In genomic region chr9:22227986-22228385, GRCh38 we compare ENCODE assay signal across 17 cellular contexts.
DNase-seq lines count a peak whose midpoint lies in the region; FAIRE-seq lines count a peak whose summit lies in the region.
"Had no signal": no experiment of that assay in that cellular context is flagged by ENCODE, and none has a peak within 500 bp of the region (broad histone marks: within the 10 kb centered on the region; RNA-seq: fewer than 3 reads in every experiment).

No MANE protein-coding gene starts in this region.

- no peak overlapping the region for H3K4me2 ChIP-seq in Karpas-422 (ENCODE audit: low read depth, low read length, poor library complexity, severe bottlenecking)
- no peak overlapping the region for H3K4me2 ChIP-seq in trophoblast cell (ENCODE audit: low read length)
- H3K4me2 ChIP-seq: GM23338 had no signal

- H2AFZ ChIP-seq in ACC112 (ENCODE audit: low read length, unreplicated experiment) (peak overlapping the region; percentile 93), Karpas-422 (ENCODE audit: low read length) (no peak overlapping the region), trophoblast cell (ENCODE audit: insufficient read depth, low read length, poor library complexity) (no peak overlapping the region)
- H2AFZ ChIP-seq: GM23338 had no signal

- no peaks in the 10 kb centered on the region for H3K27me3 ChIP-seq in ACC112 (ENCODE audit: insufficient read depth, low read length)
- no peaks in the 10 kb centered on the region for H3K27me3 ChIP-seq in Karpas-422 (ENCODE audit: low read length)
- no peaks in the 10 kb centered on the region for H3K27me3 ChIP-seq in trophoblast cell (ENCODE audit: insufficient read depth, low read length)
- no peaks in the 10 kb centered on the region for H3K27me3 ChIP-seq in small intestine (ENCODE audit: control insufficient read depth in 2 of 2, insufficient read depth in 2 of 2, low read length in 2 of 2)

- H3K9ac ChIP-seq in Karpas-422 (ENCODE audit: low read length) (no peak overlapping the region), trophoblast cell (ENCODE audit: low read length) (no peak overlapping the region)

- H3K23ac ChIP-seq in trophoblast cell (ENCODE audit: low read length): no peak overlapping the region

- no peak overlapping the region for H2AK5ac ChIP-seq in trophoblast cell (ENCODE audit: low read length)

- no peak overlapping the region for H3K18ac ChIP-seq in trophoblast cell (ENCODE audit: low read length)

- no peaks in the 10 kb centered on the region for H3K9me2 ChIP-seq in Karpas-422 (replicated peaks; ENCODE audit: insufficient read depth, low read length)

- DNase-seq in Karpas-422: peak; percentile 23
- DNase-seq in trophoblast cell: no peak
- DNase-seq in activated naive CD4-positive, alpha-beta T cell treated with Interleukin-2 at 50 U/mL for 16 hours: no peak
- no peak for DNase-seq in small intestine
- no peak for DNase-seq in NOMO-1 treated with DMSO at 0.1 percent for 48 hours (lab: John Stamatoyannopoulos, UW; ENCODE audit: unreplicated experiment)
- DNase-seq: 8988T; Caco-2; CD4-positive, alpha-beta T cell; DMS153; DMS79; GF-D8 had no signal

- H3K14ac ChIP-seq in trophoblast cell (ENCODE audit: low read length): no peak overlapping the region

- no peaks in the 10 kb centered on the region for H3K36me3 ChIP-seq in ACC112 (ENCODE audit: insufficient read depth, low read length)
- no peaks in the 10 kb centered on the region for H3K36me3 ChIP-seq in Karpas-422 (ENCODE audit: insufficient read depth, low read length)
- peaks cover 0 to 6% of the 10 kb centered on the region in 2 experiments for H3K36me3 ChIP-seq in trophoblast cell (ENCODE audit: control insufficient read depth in 1 of 2, insufficient read depth in 2 of 2, low read length in 2 of 2)
- H3K36me3 ChIP-seq in small intestine (ENCODE audit: control insufficient read depth in 2 of 2, insufficient read depth in 2 of 2, low read length in 2 of 2): no peaks in the 10 kb centered on the region

- H3K27ac ChIP-seq in ACC112 (ENCODE audit: low read depth, low read length) (no peak overlapping the region), Karpas-422 (ENCODE audit: low read length) (no peak overlapping the region), trophoblast cell (ENCODE audit: low read depth, low read length) (no peak overlapping the region), small intestine (ENCODE audit: low read depth in 1 of 2, low read length in 1 of 2) (no peak overlapping the region)
- H3K27ac ChIP-seq: C4-2B had no signal

- no peaks in the 10 kb centered on the region for H4K20me1 ChIP-seq in Karpas-422 (ENCODE audit: insufficient read depth, low read depth, low read length)

- H4K12ac ChIP-seq in trophoblast cell (ENCODE audit: low read depth, low read length): no peak overlapping the region

- H3K4ac ChIP-seq in trophoblast cell (ENCODE audit: low read depth, low read length): no peak overlapping the region

- H2BK120ac ChIP-seq in trophoblast cell (ENCODE audit: insufficient read depth, low read length, poor library complexity): no peak overlapping the region

- peaks cover 3% of the 10 kb centered on the region for H3K4me1 ChIP-seq in ACC112 (ENCODE audit: control insufficient read depth, insufficient read depth, low read length, unreplicated experiment)
- H3K4me1 ChIP-seq in Karpas-422 (ENCODE audit: low read length): no peaks in the 10 kb centered on the region
- no peaks in the 10 kb centered on the region for H3K4me1 ChIP-seq in trophoblast cell (ENCODE audit: control insufficient read depth in 1 of 2, insufficient read depth in 2 of 2, low read length in 2 of 2)
- no peaks in the 10 kb centered on the region for H3K4me1 ChIP-seq in small intestine (ENCODE audit: control insufficient read depth in 2 of 2, insufficient read depth in 1 of 2, low read depth in 1 of 2, low read length in 1 of 2)
- H3K4me1 ChIP-seq: Caco-2 had no signal

- H3K9me3 ChIP-seq in Karpas-422 (ENCODE audit: low read length) (peaks cover 5% of the 10 kb centered on the region; the same call in 1 of the 2 replicates), trophoblast cell (ENCODE audit: insufficient read depth, low read depth, low read length) (peaks cover 12% of the 10 kb centered on the region), small intestine (ENCODE audit: control insufficient read depth, low read depth) (no peaks in the 10 kb centered on the region)
- H3K9me3 ChIP-seq: Caco-2 had no signal

- H2BK12ac ChIP-seq in trophoblast cell (ENCODE audit: low read length): no peak overlapping the region

- peak overlapping the region; percentile 24 for H4K91ac ChIP-seq in trophoblast cell (ENCODE audit: low read depth, low read length)

- H2BK5ac ChIP-seq in trophoblast cell (ENCODE audit: low read depth, low read length, poor library complexity): no peak overlapping the region

- FAIRE-seq in colon (lab: Jason Lieb, UNC): peak; percentile 80
- FAIRE-seq in small intestine (lab: Jason Lieb, UNC): no peak
- FAIRE-seq: H54, HTR-8/SVneo had no signal

- H3K4me3 ChIP-seq in ACC112 (ENCODE audit: low read depth, low read length) (no peak overlapping the region), Karpas-422 (ENCODE audit: low read length) (no peak overlapping the region), trophoblast cell (ENCODE audit: low read depth, low read length) (no peak overlapping the region), small intestine (ENCODE audit: low read depth in 1 of 2, low read length in 2 of 2) (no peak overlapping the region)
- H3K4me3 ChIP-seq: GM23338 had no signal

- H3K79me2 ChIP-seq in ACC112 (ENCODE audit: control insufficient read depth, insufficient read depth, low read length, unreplicated experiment) (no peaks in the 10 kb centered on the region), Karpas-422 (ENCODE audit: low read length) (no peaks in the 10 kb centered on the region), trophoblast cell (ENCODE audit: control insufficient read depth, insufficient read depth, low read length, poor library complexity) (no peaks in the 10 kb centered on the region)

- H4K8ac ChIP-seq in trophoblast cell (ENCODE audit: low read depth, low read length): no peak overlapping the region

- H3K79me1 ChIP-seq in trophoblast cell (ENCODE audit: low read length): no peaks in the 10 kb centered on the region
